In genomic region chr21:42393443-42393950, GRCh38 we compare ENCODE assay signal across 1 cellular context.
TF ChIP-seq lines count a peak whose summit lies in the region.

No MANE protein-coding gene starts in this region.

TF ChIP-seq in K562, 482 proteins besides CTCF, POLR2A, EP300 and RAD21:
- no peak for TF ChIP-seq ZNF175 (CRISPR knock-in tag; IDR thresholded peaks at IDR 0.05; ENCODE audit: low read depth)
- no peak for TF ChIP-seq SRSF7 (optimal IDR thresholded peaks at IDR 0.05; ENCODE audit: low read depth, low read length)
- TF ChIP-seq CREM (IDR thresholded peaks at IDR 0.05; ENCODE audit: low read depth) = no peak
- TF ChIP-seq ATF2 (CRISPR knock-in tag; IDR thresholded peaks at IDR 0.05) = no peak
- TF ChIP-seq CBFB (CRISPR knock-in tag; IDR thresholded peaks at IDR 0.05) = no peak
- TF ChIP-seq, protein P1, sequence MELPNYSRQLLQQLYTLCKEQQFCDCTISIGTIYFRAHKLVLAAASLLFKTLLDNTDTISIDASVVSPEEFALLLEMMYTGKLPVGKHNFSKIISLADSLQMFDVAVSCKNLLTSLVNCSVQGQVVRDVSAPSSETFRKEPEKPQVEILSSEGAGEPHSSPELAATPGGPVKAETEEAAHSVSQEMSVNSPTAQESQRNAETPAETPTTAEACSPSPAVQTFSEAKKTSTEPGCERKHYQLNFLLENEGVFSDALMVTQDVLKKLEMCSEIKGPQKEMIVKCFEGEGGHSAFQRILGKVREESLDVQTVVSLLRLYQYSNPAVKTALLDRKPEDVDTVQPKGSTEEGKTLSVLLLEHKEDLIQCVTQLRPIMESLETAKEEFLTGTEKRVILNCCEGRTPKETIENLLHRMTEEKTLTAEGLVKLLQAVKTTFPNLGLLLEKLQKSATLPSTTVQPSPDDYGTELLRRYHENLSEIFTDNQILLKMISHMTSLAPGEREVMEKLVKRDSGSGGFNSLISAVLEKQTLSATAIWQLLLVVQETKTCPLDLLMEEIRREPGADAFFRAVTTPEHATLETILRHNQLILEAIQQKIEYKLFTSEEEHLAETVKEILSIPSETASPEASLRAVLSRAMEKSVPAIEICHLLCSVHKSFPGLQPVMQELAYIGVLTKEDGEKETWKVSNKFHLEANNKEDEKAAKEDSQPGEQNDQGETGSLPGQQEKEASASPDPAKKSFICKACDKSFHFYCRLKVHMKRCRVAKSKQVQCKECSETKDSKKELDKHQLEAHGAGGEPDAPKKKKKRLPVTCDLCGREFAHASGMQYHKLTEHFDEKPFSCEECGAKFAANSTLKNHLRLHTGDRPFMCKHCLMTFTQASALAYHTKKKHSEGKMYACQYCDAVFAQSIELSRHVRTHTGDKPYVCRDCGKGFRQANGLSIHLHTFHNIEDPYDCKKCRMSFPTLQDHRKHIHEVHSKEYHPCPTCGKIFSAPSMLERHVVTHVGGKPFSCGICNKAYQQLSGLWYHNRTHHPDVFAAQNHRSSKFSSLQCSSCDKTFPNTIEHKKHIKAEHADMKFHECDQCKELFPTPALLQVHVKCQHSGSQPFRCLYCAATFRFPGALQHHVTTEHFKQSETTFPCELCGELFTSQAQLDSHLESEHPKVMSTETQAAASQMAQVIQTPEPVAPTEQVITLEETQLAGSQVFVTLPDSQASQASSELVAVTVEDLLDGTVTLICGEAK (IDR thresholded peaks at IDR 0.05) = peak; percentile 95
- TF ChIP-seq, protein P1 (CRISPR knock-in tag; IDR thresholded peaks at IDR 0.05) = peak; percentile 92
